1 cellular context compared by ENCODE assay signal in the genomic region with DNA sequence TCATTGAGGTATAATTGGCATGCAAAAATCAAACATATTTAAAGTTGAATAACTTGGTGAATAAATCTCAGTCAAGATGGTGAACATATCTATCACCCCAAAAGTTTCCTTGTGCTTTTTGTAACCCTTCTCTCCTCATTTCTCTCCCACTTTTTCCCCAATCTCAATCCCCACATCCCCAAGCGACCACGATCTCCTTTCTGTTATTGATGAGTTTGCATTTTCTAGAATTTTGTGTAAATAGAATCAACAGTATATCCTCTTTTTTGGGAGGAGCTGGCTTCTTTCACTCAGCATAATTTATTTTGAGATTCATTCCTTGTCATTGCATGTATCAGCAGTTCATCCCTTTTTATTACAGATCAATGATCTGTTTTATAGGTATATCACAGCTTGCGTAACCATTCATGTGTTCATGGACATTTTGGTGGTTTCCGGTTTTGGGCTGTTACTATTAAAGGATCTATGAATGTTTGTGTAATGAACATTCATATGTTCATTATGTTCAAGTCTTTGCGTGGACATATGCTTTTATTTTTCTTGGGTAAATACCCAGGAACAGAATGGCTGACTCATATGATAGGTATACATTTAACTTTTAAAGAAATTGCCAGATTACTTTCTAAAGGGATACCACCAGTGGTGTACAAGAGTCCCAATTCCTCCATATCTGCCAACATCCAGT.
TF ChIP-seq lines count a peak whose summit lies in the region.

No MANE protein-coding gene starts in this region.

TF ChIP-seq in IMR-90, 13 proteins besides CTCF, POLR2A, EP300 and RAD21 (continued from another document):
- TF ChIP-seq MAFK (IDR thresholded peaks at IDR 0.05; ENCODE audit: low read depth, low read length) = peak; percentile 90
- no peak for TF ChIP-seq MXI1 (IDR thresholded peaks at IDR 0.05; ENCODE audit: borderline replicate concordance, low read depth, low read length)
